ENCODE assay signal across 26 cellular contexts in genomic region chr6:34331361-34332050, GRCh38.
DNase-seq lines count a peak whose midpoint lies in the region; ATAC-seq, FAIRE-seq and TF ChIP-seq lines count a peak whose summit lies in the region.
"Had no signal": no experiment of that assay in that cellular context is flagged by ENCODE, and none has a peak within 500 bp of the region (broad histone marks: within the 10 kb centered on the region; RNA-seq: fewer than 3 reads in every experiment).

No MANE protein-coding gene starts in this region.

- H2AFZ ChIP-seq in endothelial cell of umbilical vein (ENCODE audit: low read depth, low read length) (no peak overlapping the region), OCI-LY7 (ENCODE audit: low read length) (no peak overlapping the region)
- H2AFZ ChIP-seq: GM23248 had no signal

- BruUV-seq in endothelial cell of umbilical vein (replicated peaks; lab: Mats Ljungman, UMichigan) (no TSS peak), OCI-LY7 (replicated peaks; lab: Mats Ljungman, UMichigan) (no TSS peak)

- POLR2A ChIA-PET in endothelial cell of umbilical vein (lab: Charles Lee) (no interaction called here), OCI-LY7 (lab: Charles Lee) (interaction anchor here (0.5 kb wide), 1 partner anchor 273 kb away, joined by 6 read pairs; no protein-coding TSS in a partner anchor)

- no peak for ATAC-seq in GM19035 (IDR thresholded peaks at IDR 0.05; ENCODE audit: unreplicated experiment)
- ATAC-seq: activated T-cell treated with anti-CD3 and anti-CD28 coated beads, Interleukin-2, amount 50 U/mL, for 72 hours; CD8-positive, alpha-beta T cell; natural killer cell had no signal

- H3F3A ChIP-seq in DOHH2 (ENCODE audit: control insufficient read depth, insufficient read depth) = peaks cover 26% of the 10 kb centered on the region

- H3K79me2 ChIP-seq in DOHH2 (ENCODE audit: control insufficient read depth, low read length) (peaks cover 38% of the 10 kb centered on the region), endothelial cell of umbilical vein (ENCODE audit: control insufficient read depth, insufficient read depth, low read length) (peaks cover 14% of the 10 kb centered on the region), OCI-LY7 (ENCODE audit: insufficient read depth, low read depth, low read length) (peaks cover 4% of the 10 kb centered on the region; the same call in 1 of the 2 replicates)

- H3K27me3 ChIP-seq in DOHH2 (ENCODE audit: control insufficient read depth, low read length) = no peaks in the 10 kb centered on the region
- no peaks in the 10 kb centered on the region for H3K27me3 ChIP-seq in endothelial cell of umbilical vein (ENCODE audit: control insufficient read depth in 2 of 2, insufficient read depth in 2 of 2, low read length in 2 of 2)

- H3K9ac ChIP-seq in endothelial cell of umbilical vein (replicated peaks; ENCODE audit: extremely low read depth, insufficient read depth, low read length) = no peak overlapping the region
- H3K9ac ChIP-seq: GM23248 had no signal

- no peak overlapping the region for H3K4me3 ChIP-seq in DOHH2 (ENCODE audit: low read length)
- H3K4me3 ChIP-seq in endothelial cell of umbilical vein (replicated peaks in 1 of 3; ENCODE audit: insufficient read depth in 1 of 3, low read depth in 1 of 3, low read length in 3 of 3) = no peak overlapping the region
- H3K4me3 ChIP-seq in retinal pigment epithelial cell (ENCODE audit: low read length) = no peak overlapping the region
- no peak overlapping the region for H3K4me3 ChIP-seq in OCI-LY7 (ENCODE audit: low read depth, low read length, poor library complexity, severe bottlenecking)
- H3K4me3 ChIP-seq: GM23248, thoracic aorta had no signal

- H3K9me3 ChIP-seq in DOHH2 (ENCODE audit: control insufficient read depth, insufficient read depth, low read length) (no peaks in the 10 kb centered on the region), endothelial cell of umbilical vein (replicated peaks; ENCODE audit: control insufficient read depth, insufficient read depth, low read length) (no peaks in the 10 kb centered on the region), OCI-LY7 (ENCODE audit: low read length) (no peaks in the 10 kb centered on the region)
- H3K9me3 ChIP-seq: thoracic aorta had no signal

- intact Hi-C loops in endothelial cell of umbilical vein (cut with micrococcal nuclease) = no loop called here
- intact Hi-C loops in OCI-LY7 (cut with micrococcal nuclease; ENCODE audit: unreplicated experiment) = no loop called here

- peak; percentile 54 for DNase-seq in NCI-H2171 (lab: John Stamatoyannopoulos, UW)
- DNase-seq in endothelial cell of umbilical vein (ENCODE audit: low read depth, low spot score) = peak; percentile 67
- peak; percentile 34 for DNase-seq in retinal pigment epithelial cell (ENCODE audit: low read depth)
- no peak for DNase-seq in DMS153 treated with DMSO at 0.1 percent for 48 hours (lab: John Stamatoyannopoulos, UW; ENCODE audit: unreplicated experiment)
- DNase-seq in OCI-LY7 (ENCODE audit: low spot score) = no peak
- DNase-seq in iPS-NIHi7 (ENCODE audit: extremely low spot score) = no peak
- DNase-seq: activated CD4-positive, alpha-beta T cell treated with anti-CD3 and anti-CD28 coated beads for 4 hours; activated naive CD4-positive, alpha-beta T cell treated with anti-CD3 and anti-CD28 coated beads, Interleukin-2, amount 10 ng/mL, durations not matched to agents 7 days and 5 days; activated T-cell treated with anti-CD3 and anti-CD28 coated beads, Interleukin-2, amount 50 U/mL, for 72 hours; amygdala; CD8-positive, alpha-beta T cell; DMS53; erythroblast; GM23248; mesenchymal stem cell; natural killer cell; NCI-H1048; NCI-H187; NCI-H446 treated with DMSO at 0.1 percent for 48 hours; stimulated activated CD4-positive, alpha-beta T cell treated with anti-CD3 and anti-CD28 coated beads, Interleukin-2, amount 100 ng/mL, for 24 hours; stimulated activated naive CD4-positive, alpha-beta T cell treated with Interleukin-2 at 50 U/mL for 16 hours had no signal

- dilution Hi-C loops in endothelial cell of umbilical vein (cut with MboI; ENCODE audit: extremely low pct_ligation_motif_present, low sequenced_read_pairs) = no loop called here

- no peak for FAIRE-seq in endothelial cell of umbilical vein (lab: Jason Lieb, UNC)
- FAIRE-seq: HTR-8/SVneo, RCC 7860 had no signal

- peak overlapping the region; percentile 93; the same call in 1 of the 2 replicates for H3K4me2 ChIP-seq in DOHH2 (ENCODE audit: low read length)
- H3K4me2 ChIP-seq in endothelial cell of umbilical vein (ENCODE audit: insufficient read depth, low read length) = no peak overlapping the region
- H3K4me2 ChIP-seq in OCI-LY7 (ENCODE audit: low read length) = no peak overlapping the region

- no peak for TF ChIP-seq POLR2A in endothelial cell of umbilical vein (IDR thresholded peaks at IDR 0.05; ENCODE audit: low read depth, low read length)

- CTCF ChIA-PET in endothelial cell of umbilical vein (lab: Charles Lee) = no interaction called here
- CTCF ChIA-PET in OCI-LY7 (lab: Charles Lee; ENCODE audit: unreplicated experiment) = no interaction called here

- no peaks in the 10 kb centered on the region for H3K9me2 ChIP-seq in DOHH2 (replicated peaks; ENCODE audit: control insufficient read depth, low read length)
- H3K9me2 ChIP-seq in OCI-LY7 (ENCODE audit: insufficient read depth, low read length) = no peaks in the 10 kb centered on the region

- H3K36me3 ChIP-seq in DOHH2 (ENCODE audit: control insufficient read depth, low read length) (peaks cover 10% of the 10 kb centered on the region), endothelial cell of umbilical vein (ENCODE audit: control insufficient read depth in 2 of 2, extremely low read depth in 1 of 2, insufficient read depth in 2 of 2, low read length in 2 of 2) (no peaks in the 10 kb centered on the region), OCI-LY7 (ENCODE audit: insufficient read depth, low read length) (peaks cover 21% of the 10 kb centered on the region)
- H3K36me3 ChIP-seq: thoracic aorta had no signal

- no peak for TF ChIP-seq CTCF in DOHH2 (IDR thresholded peaks at IDR 0.05; ENCODE audit: low read depth, low read length, poor library complexity, severe bottlenecking)
- TF ChIP-seq CTCF in endothelial cell of umbilical vein (IDR thresholded peaks at IDR 0.05; ENCODE audit: extremely low read depth in 1 of 2, insufficient read depth in 1 of 2, low read depth in 1 of 2, low read length in 2 of 2) = no peak
- no peak for TF ChIP-seq CTCF in retinal pigment epithelial cell (conservative IDR thresholded peaks at IDR 0.05; ENCODE audit: low read depth, low read length)
- no peak for TF ChIP-seq CTCF in OCI-LY7 (conservative IDR thresholded peaks at IDR 0.05; ENCODE audit: low read length)

- H3K27ac ChIP-seq in DOHH2 (ENCODE audit: low read depth, low read length) (peak overlapping the region; percentile 85; the same call in 1 of the 2 replicates), endothelial cell of umbilical vein (ENCODE audit: insufficient read depth, low read depth, low read length) (no peak overlapping the region), OCI-LY7 (ENCODE audit: low read depth, low read length, poor library complexity, severe bottlenecking) (no peak overlapping the region)
- H3K27ac ChIP-seq: GM23248, thoracic aorta had no signal

- H3K9me1 ChIP-seq in endothelial cell of umbilical vein (replicated peaks; ENCODE audit: control insufficient read depth, extremely low read depth, insufficient read depth, low read length) = no peaks in the 10 kb centered on the region

- peaks cover 45% of the 10 kb centered on the region for H3K4me1 ChIP-seq in DOHH2 (ENCODE audit: control insufficient read depth, low read length)
- peaks cover 4% of the 10 kb centered on the region for H3K4me1 ChIP-seq in endothelial cell of umbilical vein (ENCODE audit: control insufficient read depth, extremely low read depth, insufficient read depth, low read length)
- H3K4me1 ChIP-seq in OCI-LY7 (ENCODE audit: insufficient read depth, low read length, poor library complexity, severe bottlenecking) = peaks cover 24% of the 10 kb centered on the region

- H4K20me1 ChIP-seq in DOHH2 (ENCODE audit: control insufficient read depth, insufficient read depth, low read depth, low read length) (0 out of 2 replicates have a peak, but pooled peaks cover 4% of the 10 kb centered on the region), endothelial cell of umbilical vein (replicated peaks; ENCODE audit: control insufficient read depth, extremely low read depth, insufficient read depth, low read length) (no peaks in the 10 kb centered on the region), OCI-LY7 (ENCODE audit: insufficient read depth, low read length) (0 out of 2 replicates have a peak, but pooled peaks cover 4% of the 10 kb centered on the region)

TF ChIP-seq in endothelial cell of umbilical vein, 7 proteins besides CTCF, POLR2A, EP300 and RAD21:
- TF ChIP-seq MYC (IDR thresholded peaks at IDR 0.05; ENCODE audit: low read depth, low read length) (no peak), JUN (IDR thresholded peaks at IDR 0.05; ENCODE audit: borderline replicate concordance, insufficient read depth, insufficient read length, low read depth) (no peak), POLR2AphosphoS5 (IDR thresholded peaks at IDR 0.05; ENCODE audit: insufficient read depth, low read depth, low read length) (no peak), FOS (IDR thresholded peaks at IDR 0.05; ENCODE audit: borderline replicate concordance, insufficient read depth, low read length) (no peak)

Comparison
In these comparisons a context has a peak if more than half of its experiments do, and no peak if none do; other contexts are left out.
1. DNase-seq: peak in NCI-H2171 (single experiment), endothelial cell of umbilical vein (single experiment) and retinal pigment epithelial cell (single experiment); none in DMS153 treated with DMSO at 0.1 percent for 48 hours (single experiment), OCI-LY7 (single experiment) and iPS-NIHi7 (single experiment).